8 cellular contexts compared by ENCODE assay signal in genomic region chr7:151012921-151013347, GRCh38. TPM values are rescaled to one million over a fixed set of nuclear protein-coding genes. Genes with fewer than 3 reads are reported as not detected.
A peak's percentile ranks its signal among the peaks of the same experiment; 100 is the strongest.
DNase-seq lines count a peak whose midpoint lies in the region; ATAC-seq and TF ChIP-seq lines count a peak whose summit lies in the region.

No MANE protein-coding gene starts in this region.

- H3K4me1 ChIP-seq in A673 (ENCODE audit: insufficient read depth, low read length, poor library complexity, severe bottlenecking) (peaks cover 23% of the 10 kb centered on the region), SK-N-SH (ENCODE audit: control insufficient read depth in 1 of 2, insufficient read depth in 2 of 2, low read depth in 1 of 2, low read length in 1 of 2) (peaks cover 0 to 32% of the 10 kb centered on the region in 2 experiments; a peak in 1 of 4 replicates), aorta (ENCODE audit: control insufficient read depth in 1 of 2, insufficient read depth in 2 of 2, low read length in 2 of 2) (no peaks in the 10 kb centered on the region), gastrocnemius medialis (peaks cover under 1 to 21% of the 10 kb centered on the region in 2 donors)

- POLR2A ChIA-PET in A673 (lab: Charles Lee; ENCODE audit: low non-redundant PET) (no interaction called here), SK-N-SH (lab: Yijun Ruan, JAX) (interaction anchor here (1.0 to 1.1 kb wide), 2 partner anchors 47 to 74 kb away, joined by 3 read pairs; no protein-coding TSS in a partner anchor)

- 21% methylated on average over 16 of the region's 23 CpGs for WGBS in SK-N-SH (ENCODE audit: low lambda C conversion rate)
- 6 to 12% methylated on average over 23 of the region's 23 CpGs for WGBS in aorta, 2 donors

- CTCF ChIA-PET in A673 (lab: Charles Lee): no interaction called here
- CTCF ChIA-PET in SK-N-SH (lab: Yijun Ruan, JAX): interaction anchor here (0.6 to 11.3 kb wide), 36 partner anchors 11 to 635 kb away, joined by 3 to 151 read pairs (median 4); partner anchors contain the start of genes ABCB8, ATG9B, FASTK and NOS3

- intact Hi-C loops in A673 (cut with micrococcal nuclease; ENCODE audit: unreplicated experiment): loop anchor here (2.0 to 5.0 kb wide), 2 partner anchors 50 to 99 kb away; no protein-coding TSS in a partner anchor
- intact Hi-C loops in aorta (cut with DNase I): no loop called here
- intact Hi-C loops in gastrocnemius medialis (cut with DNase I; ENCODE audit: low total_unique reads): no loop called here

- TF ChIP-seq RAD21 in SK-N-SH (IDR thresholded peaks at IDR 0.05; ENCODE audit: low read length): peak; percentile 77

- no peaks in the 10 kb centered on the region for H3K79me2 ChIP-seq in SK-N-SH (ENCODE audit: insufficient read depth)

- no peaks in the 10 kb centered on the region for H3K36me3 ChIP-seq in A673 (ENCODE audit: insufficient read depth, low read length, poor library complexity, severe bottlenecking)
- no peaks in the 10 kb centered on the region for H3K36me3 ChIP-seq in GM06990 (ENCODE audit: control insufficient read depth, insufficient read depth, low read length)
- H3K36me3 ChIP-seq in SK-N-SH (replicated peaks in 1 of 2; ENCODE audit: control insufficient read depth in 1 of 2, insufficient read depth in 2 of 2, low read length in 1 of 2): no peaks in the 10 kb centered on the region
- H3K36me3 ChIP-seq in aorta (ENCODE audit: control insufficient read depth in 1 of 2, insufficient read depth in 2 of 2, low read length in 1 of 2): no peaks in the 10 kb centered on the region
- H3K36me3 ChIP-seq in gastrocnemius medialis: no peaks in the 10 kb centered on the region

- in situ Hi-C loops in gastrocnemius medialis (cut with MboI; ENCODE audit: low sequenced_read_pairs in 4 of 4): no loop called here

- no peak overlapping the region for H3K27ac ChIP-seq in A673 (ENCODE audit: low read depth, low read length, poor library complexity, severe bottlenecking)
- H3K27ac ChIP-seq in SK-N-SH (ENCODE audit: low read depth in 2 of 2, low read length in 1 of 2): peak overlapping the region in 1 of 2 experiments; percentile 80; a peak in 2 of 4 replicates
- H3K27ac ChIP-seq in aorta (ENCODE audit: low read depth in 1 of 2, low read length in 2 of 2): no peak overlapping the region
- H3K27ac ChIP-seq in gastrocnemius medialis: no peak overlapping the region

- peak overlapping the region; percentile 68 for H3K4me2 ChIP-seq in SK-N-SH

- H3K9ac ChIP-seq in SK-N-SH: no peak overlapping the region

- H3K4me3 ChIP-seq in A673 (ENCODE audit: low read depth, low read length, poor library complexity, severe bottlenecking) (no peak overlapping the region), GM06990 (replicated peaks; ENCODE audit: low read depth, low read length) (no peak overlapping the region), SK-N-SH (ENCODE audit: low read depth in 2 of 2, low read length in 1 of 2) (peak overlapping the region; percentile 41 to 43; a peak in 3 of 4 replicates), fibroblast of mammary gland (ENCODE audit: control insufficient read depth, low read depth, low read length) (no peak overlapping the region), aorta (ENCODE audit: low read length in 2 of 2) (no peak overlapping the region), gastrocnemius medialis (no peak overlapping the region)

- ATAC-seq in aorta (ENCODE audit: low FRiP score): no peak
- no peak for ATAC-seq in gastrocnemius medialis
- ATAC-seq in stimulated activated naive CD8-positive, alpha-beta T cell treated with anti-CD3 and anti-CD28 coated beads, Interleukin-15, Interleukin-2, amounts not matched to agents 100 U/mL and 50 U/mL, for 24 hours: no peak

- H3K9me3 ChIP-seq in A673 (ENCODE audit: low read depth, low read length, poor library complexity, severe bottlenecking): no peaks in the 10 kb centered on the region
- no peaks in the 10 kb centered on the region for H3K9me3 ChIP-seq in SK-N-SH
- no peaks in the 10 kb centered on the region for H3K9me3 ChIP-seq in aorta (ENCODE audit: control insufficient read depth, low read length)
- H3K9me3 ChIP-seq in gastrocnemius medialis: no peaks in the 10 kb centered on the region

- no TSS peak for BruUV-seq in A673 (replicated peaks; lab: Mats Ljungman, UMichigan)

- no peaks in the 10 kb centered on the region for H3K27me3 ChIP-seq in A673 (replicated peaks; ENCODE audit: insufficient read depth, low read depth, low read length, poor library complexity)
- H3K27me3 ChIP-seq in GM06990 (replicated peaks; ENCODE audit: control insufficient read depth, insufficient read depth, low read length): no peaks in the 10 kb centered on the region; the same call in 1 of the 2 replicates
- no peaks in the 10 kb centered on the region for H3K27me3 ChIP-seq in SK-N-SH (ENCODE audit: insufficient read depth)
- H3K27me3 ChIP-seq in aorta (ENCODE audit: control insufficient read depth in 1 of 2, insufficient read depth in 2 of 2, low read length in 1 of 2): no peaks in the 10 kb centered on the region
- H3K27me3 ChIP-seq in gastrocnemius medialis: peaks cover 17 to 73% (median 67%) of the 10 kb centered on the region in 3 donors

- TF ChIP-seq CTCF in A673 (conservative IDR thresholded peaks at IDR 0.05; ENCODE audit: low read depth, low read length) (peak; percentile 74), GM06990 (IDR thresholded peaks at IDR 0.05; ENCODE audit: insufficient read depth, low read length, poor library complexity, severe bottlenecking) (peak; percentile 31), SK-N-SH (IDR thresholded peaks at IDR 0.05) (peak; percentile 74), fibroblast of mammary gland (conservative IDR thresholded peaks at IDR 0.05; ENCODE audit: control insufficient read depth, insufficient read depth, low read depth, low read length) (peak; percentile 63), gastrocnemius medialis (IDR thresholded peaks at IDR 0.05 in 4 of 5, conservative IDR thresholded peaks at IDR 0.05 in 1 of 5) (peak in 2 of 5 experiments; percentile 22 to 27)

- H4K20me1 ChIP-seq in SK-N-SH (ENCODE audit: insufficient read depth): no peaks in the 10 kb centered on the region

- DNase-seq in A673 (ENCODE audit: low spot score): peak; percentile 81
- no peak for DNase-seq in GM06990 (ENCODE audit: extremely low read depth, insufficient read length)
- DNase-seq in SK-N-SH: peak; percentile 94
- peak; percentile 30 for DNase-seq in fibroblast of mammary gland (ENCODE audit: low read depth)
- peak; percentile 86 for DNase-seq in retina
- DNase-seq in aorta: no peak
- DNase-seq in gastrocnemius medialis: no peak
- no peak for DNase-seq in stimulated activated naive CD8-positive, alpha-beta T cell treated with anti-CD3 and anti-CD28 coated beads, Interleukin-15, Interleukin-2, amounts not matched to agents 100 U/mL and 50 U/mL, for 24 hours

- TF ChIP-seq POLR2A in gastrocnemius medialis (IDR thresholded peaks at IDR 0.05): no peak

- no peaks in the 10 kb centered on the region for H3F3A ChIP-seq in SK-N-SH (replicated peaks; ENCODE audit: insufficient read depth)

- peak overlapping the region; percentile 44 for H2AFZ ChIP-seq in SK-N-SH (ENCODE audit: low read depth)

- H3K9me2 ChIP-seq in SK-N-SH: no peaks in the 10 kb centered on the region

- no peak for TF ChIP-seq EP300 in SK-N-SH (IDR thresholded peaks at IDR 0.05; ENCODE audit: borderline replicate concordance in 1 of 2, low read depth in 1 of 2, low read length in 1 of 2)

TF ChIP-seq in SK-N-SH, 30 proteins besides CTCF, POLR2A, EP300 and RAD21 (continues in another document):
- TF ChIP-seq TAF1 (IDR thresholded peaks at IDR 0.05; ENCODE audit: borderline replicate concordance, low read depth, low read length): no peak
- no peak for TF ChIP-seq GATA2 (CRISPR knock-in tag; IDR thresholded peaks at IDR 0.05)
- no peak for TF ChIP-seq JUND (IDR thresholded peaks at IDR 0.05)
- no peak for TF ChIP-seq SIN3A (IDR thresholded peaks at IDR 0.05; ENCODE audit: borderline replicate concordance, low read depth, low read length)
- no peak for TF ChIP-seq RFX5 (IDR thresholded peaks at IDR 0.05; ENCODE audit: low read length)
- TF ChIP-seq CHD2 (IDR thresholded peaks at IDR 0.05; ENCODE audit: low read length, partially characterized antibody): peak; percentile 16

RNA-seq across cellular contexts. Expression of gene ATG9B, which starts 11.4 kb away (rescaled TPM):
- total RNA-seq in A673 (2021) (0.96 and 1.9 TPM in 2 replicates), aorta (under 1 TPM in 1 of 2 donors, not detected in 1; 0.12 TPM), gastrocnemius medialis (under 1 TPM in 1 of 4 donors, not detected in 3; 0.31 TPM)
- polyA plus RNA-seq in SK-N-SH (2012; rRNA removed) (0.52 and 0.67 TPM in 2 replicates), aorta (not detected)
- 0.27 and 0.37 TPM in 2 replicates for polyA plus RNA-seq in SK-N-SH (2012; cell fraction: cytosol; rRNA removed)
- 3.1 and 3.4 TPM in 2 replicates for polyA plus RNA-seq in SK-N-SH (2012; cell fraction: nucleus; rRNA removed)

RNA-seq across cellular contexts. Expression of gene ABCB8, which starts 15.3 kb away (rescaled TPM):
- total RNA-seq in A673 (2021): 50.9 and 57.6 TPM in 2 replicates
- polyA plus RNA-seq in SK-N-SH (2012; rRNA removed): 36.0 and 38.3 TPM in 2 replicates
- polyA plus RNA-seq in SK-N-SH (2012; cell fraction: cytosol; rRNA removed): 7.9 and 16.1 TPM in 2 replicates
- polyA plus RNA-seq in SK-N-SH (2012; cell fraction: nucleus; rRNA removed): 145 and 146 TPM in 2 replicates
- total RNA-seq in aorta: 10 to 100 TPM; 18.7 to 30.8 TPM
- 10 to 100 TPM in 1 of 2 donors, 1 to 10 TPM in 1; 5.5 to 39.7 TPM for polyA plus RNA-seq in aorta
- total RNA-seq in gastrocnemius medialis: 10 to 100 TPM; 10.4 to 25.7 (median 16.2) TPM

RNA-seq across cellular contexts. Expression of gene NOS3, which starts 22.1 kb away (rescaled TPM):
- total RNA-seq in A673 (2021) (0.75 and 1.4 TPM in 2 replicates), aorta (10 to 100 TPM; 28.1 to 32.4 TPM), gastrocnemius medialis (10 to 100 TPM in 1 of 4 donors, 1 to 10 TPM in 3; 1.4 to 10.8 (median 4.2) TPM)
- polyA plus RNA-seq in SK-N-SH (2012; rRNA removed) (0.15 and 0.41 TPM in 2 replicates), aorta (10 to 100 TPM in 1 of 2 donors, under 1 TPM in 1; 0.63 to 17.3 TPM)
- polyA plus RNA-seq in SK-N-SH (2012; cell fraction: cytosol; rRNA removed): 0.01 and 0.24 TPM in 2 replicates
- polyA plus RNA-seq in SK-N-SH (2012; cell fraction: nucleus; rRNA removed): 0.09 and 0.13 TPM in 2 replicates

RNA-seq across cellular contexts. Expression of gene KCNH2, which starts 34.8 kb away (rescaled TPM):
- total RNA-seq in A673 (2021) (1.5 and 4.0 TPM in 2 replicates), aorta (1 to 10 TPM in 1 of 2 donors, under 1 TPM in 1; 0.65 to 2.4 TPM), gastrocnemius medialis (under 1 TPM in 3 of 4 donors, not detected in 1; 0.19 to 1.00 (median 0.46) TPM)
- polyA plus RNA-seq in SK-N-SH (2012; rRNA removed) (2.2 and 6.4 TPM in 2 replicates), aorta (under 1 TPM; 0.23 to 0.63 TPM)
- polyA plus RNA-seq in SK-N-SH (2012; cell fraction: cytosol; rRNA removed): 2.8 and 8.3 TPM in 2 replicates
- 4.1 and 6.1 TPM in 2 replicates for polyA plus RNA-seq in SK-N-SH (2012; cell fraction: nucleus; rRNA removed)

RNA-seq across cellular contexts. Expression of gene ASIC3, which starts 35.4 kb away (rescaled TPM):
- total RNA-seq in A673 (2021) (4.5 and 6.7 TPM in 2 replicates), aorta (1 to 10 TPM; 1.7 to 2.9 TPM), gastrocnemius medialis (10 to 100 TPM in 1 of 4 donors, 1 to 10 TPM in 2, under 1 TPM in 1; 0.72 to 11.0 (median 2.5) TPM)
- polyA plus RNA-seq in SK-N-SH (2012; rRNA removed) (4.0 and 4.5 TPM in 2 replicates), aorta (1 to 10 TPM in 1 of 2 donors, not detected in 1; 7.1 TPM)
- 0.72 and 0.77 TPM in 2 replicates for polyA plus RNA-seq in SK-N-SH (2012; cell fraction: cytosol; rRNA removed)
- 39.2 and 57.2 TPM in 2 replicates for polyA plus RNA-seq in SK-N-SH (2012; cell fraction: nucleus; rRNA removed)

Comparison
In these comparisons a context has a peak if more than half of its experiments do, and no peak if none do; other contexts are left out.
1. DNase-seq: peak in A673 (single experiment), SK-N-SH (single experiment), fibroblast of mammary gland (single experiment) and retina (single experiment); none in GM06990 (single experiment), aorta (0 of 2), gastrocnemius medialis (0 of 2) and stimulated activated naive CD8-positive, alpha-beta T cell treated with anti-CD3 and anti-CD28 coated beads, Interleukin-15, Interleukin-2, amounts not matched to agents 100 U/mL and 50 U/mL, for 24 hours (single experiment).
2. H3K4me3 ChIP-seq: peak in SK-N-SH (2 of 2); none in A673 (single experiment), GM06990 (single experiment), fibroblast of mammary gland (single experiment), aorta (0 of 2) and gastrocnemius medialis (0 of 4).